Comparison of ENCODE assay signal across 1 cellular context in the genomic region with DNA sequence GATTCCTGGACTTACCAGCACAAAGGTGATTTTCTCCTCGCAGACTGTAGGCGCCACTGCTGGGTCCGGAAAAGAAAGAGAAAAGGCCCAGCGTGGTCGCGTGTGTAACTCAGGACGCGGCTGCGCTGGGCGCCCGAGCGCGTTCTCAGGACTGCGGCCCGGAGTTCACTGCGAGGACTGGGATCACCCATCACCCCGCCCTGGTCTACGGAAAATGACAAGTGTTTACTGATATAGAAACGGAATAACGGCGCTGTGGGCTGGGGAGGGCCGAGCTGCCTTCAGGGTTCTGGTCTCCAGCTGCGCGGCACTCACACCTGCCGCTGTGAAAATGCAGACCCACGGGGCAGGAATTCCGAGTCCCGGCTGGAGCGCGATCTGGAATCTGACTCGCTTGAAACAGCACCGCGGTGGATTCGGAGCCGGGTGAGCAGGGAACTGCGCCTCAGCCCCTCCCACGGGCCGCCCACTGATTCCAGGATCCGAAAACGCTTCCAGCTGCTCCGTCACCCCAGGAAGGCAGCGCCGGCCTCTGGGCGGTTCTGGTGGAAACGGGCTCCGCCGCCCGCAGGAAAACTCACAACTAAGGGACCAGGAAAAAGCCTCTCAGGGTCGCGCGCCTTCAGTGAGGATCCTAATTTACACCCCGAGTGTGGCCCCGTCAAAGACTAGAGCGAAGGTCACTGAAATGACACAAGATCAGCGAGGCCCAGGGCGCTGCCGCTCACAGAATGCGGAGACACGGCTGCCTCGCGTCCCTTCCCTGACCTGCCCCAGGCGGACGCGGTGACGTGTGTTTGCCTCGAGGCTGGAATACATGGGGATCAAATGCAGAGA.
TF ChIP-seq lines count a peak whose summit lies in the region.

No MANE protein-coding gene starts in this region.

TF ChIP-seq in HepG2, 621 proteins besides CTCF, POLR2A, EP300 and RAD21 (continued from another document):
- TF ChIP-seq, protein P1, sequence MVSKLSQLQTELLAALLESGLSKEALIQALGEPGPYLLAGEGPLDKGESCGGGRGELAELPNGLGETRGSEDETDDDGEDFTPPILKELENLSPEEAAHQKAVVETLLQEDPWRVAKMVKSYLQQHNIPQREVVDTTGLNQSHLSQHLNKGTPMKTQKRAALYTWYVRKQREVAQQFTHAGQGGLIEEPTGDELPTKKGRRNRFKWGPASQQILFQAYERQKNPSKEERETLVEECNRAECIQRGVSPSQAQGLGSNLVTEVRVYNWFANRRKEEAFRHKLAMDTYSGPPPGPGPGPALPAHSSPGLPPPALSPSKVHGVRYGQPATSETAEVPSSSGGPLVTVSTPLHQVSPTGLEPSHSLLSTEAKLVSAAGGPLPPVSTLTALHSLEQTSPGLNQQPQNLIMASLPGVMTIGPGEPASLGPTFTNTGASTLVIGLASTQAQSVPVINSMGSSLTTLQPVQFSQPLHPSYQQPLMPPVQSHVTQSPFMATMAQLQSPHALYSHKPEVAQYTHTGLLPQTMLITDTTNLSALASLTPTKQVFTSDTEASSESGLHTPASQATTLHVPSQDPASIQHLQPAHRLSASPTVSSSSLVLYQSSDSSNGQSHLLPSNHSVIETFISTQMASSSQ (IDR thresholded peaks at IDR 0.05; ENCODE audit: low read depth): no peak
- TF ChIP-seq, protein P1 (CRISPR knock-in tag; IDR thresholded peaks at IDR 0.05; ENCODE audit: borderline replicate concordance): peak; percentile 51; the same call in 1 of the 2 replicates
- 0 out of 2 replicates have a peak, but pooled peaks have one; percentile 60 for TF ChIP-seq ZIK1 (CRISPR knock-in tag; IDR thresholded peaks at IDR 0.05; ENCODE audit: borderline replicate concordance, low read depth)
- peak; percentile 89 for TF ChIP-seq RXRA (CRISPR knock-in tag; IDR thresholded peaks at IDR 0.05)
- 0 out of 2 replicates have a peak, but pooled peaks have one; percentile 32 for TF ChIP-seq FOXO1 (CRISPR knock-in tag; IDR thresholded peaks at IDR 0.05)
- TF ChIP-seq SUZ12 (IDR thresholded peaks at IDR 0.05; ENCODE audit: low read depth, low read length): no peak
- TF ChIP-seq ZNF569 (CRISPR knock-in tag; IDR thresholded peaks at IDR 0.05; ENCODE audit: borderline replicate concordance): no peak
- peak; percentile 89 for TF ChIP-seq ZNF598 (CRISPR knock-in tag; IDR thresholded peaks at IDR 0.05; ENCODE audit: borderline replicate concordance)
- TF ChIP-seq, protein P2, sequence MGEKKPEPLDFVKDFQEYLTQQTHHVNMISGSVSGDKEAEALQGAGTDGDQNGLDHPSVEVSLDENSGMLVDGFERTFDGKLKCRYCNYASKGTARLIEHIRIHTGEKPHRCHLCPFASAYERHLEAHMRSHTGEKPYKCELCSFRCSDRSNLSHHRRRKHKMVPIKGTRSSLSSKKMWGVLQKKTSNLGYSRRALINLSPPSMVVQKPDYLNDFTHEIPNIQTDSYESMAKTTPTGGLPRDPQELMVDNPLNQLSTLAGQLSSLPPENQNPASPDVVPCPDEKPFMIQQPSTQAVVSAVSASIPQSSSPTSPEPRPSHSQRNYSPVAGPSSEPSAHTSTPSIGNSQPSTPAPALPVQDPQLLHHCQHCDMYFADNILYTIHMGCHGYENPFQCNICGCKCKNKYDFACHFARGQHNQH (CRISPR knock-in tag; IDR thresholded peaks at IDR 0.05): peak; percentile 70; the same call in 1 of the 2 replicates
- 0 out of 2 replicates have a peak, but pooled peaks have one; percentile 20 for TF ChIP-seq ZNF362 (CRISPR knock-in tag; IDR thresholded peaks at IDR 0.05; ENCODE audit: borderline replicate concordance)
- TF ChIP-seq ZNF652 (CRISPR knock-in tag; IDR thresholded peaks at IDR 0.05; ENCODE audit: borderline replicate concordance, low read depth): 0 out of 2 replicates have a peak, but pooled peaks have one; percentile 17
- no peak for TF ChIP-seq BCLAF1 (IDR thresholded peaks at IDR 0.05)
- TF ChIP-seq ESRRA (CRISPR knock-in tag; IDR thresholded peaks at IDR 0.05; ENCODE audit: low read depth): peak; percentile 29; the same call in 1 of the 2 replicates
- TF ChIP-seq, protein P3, sequence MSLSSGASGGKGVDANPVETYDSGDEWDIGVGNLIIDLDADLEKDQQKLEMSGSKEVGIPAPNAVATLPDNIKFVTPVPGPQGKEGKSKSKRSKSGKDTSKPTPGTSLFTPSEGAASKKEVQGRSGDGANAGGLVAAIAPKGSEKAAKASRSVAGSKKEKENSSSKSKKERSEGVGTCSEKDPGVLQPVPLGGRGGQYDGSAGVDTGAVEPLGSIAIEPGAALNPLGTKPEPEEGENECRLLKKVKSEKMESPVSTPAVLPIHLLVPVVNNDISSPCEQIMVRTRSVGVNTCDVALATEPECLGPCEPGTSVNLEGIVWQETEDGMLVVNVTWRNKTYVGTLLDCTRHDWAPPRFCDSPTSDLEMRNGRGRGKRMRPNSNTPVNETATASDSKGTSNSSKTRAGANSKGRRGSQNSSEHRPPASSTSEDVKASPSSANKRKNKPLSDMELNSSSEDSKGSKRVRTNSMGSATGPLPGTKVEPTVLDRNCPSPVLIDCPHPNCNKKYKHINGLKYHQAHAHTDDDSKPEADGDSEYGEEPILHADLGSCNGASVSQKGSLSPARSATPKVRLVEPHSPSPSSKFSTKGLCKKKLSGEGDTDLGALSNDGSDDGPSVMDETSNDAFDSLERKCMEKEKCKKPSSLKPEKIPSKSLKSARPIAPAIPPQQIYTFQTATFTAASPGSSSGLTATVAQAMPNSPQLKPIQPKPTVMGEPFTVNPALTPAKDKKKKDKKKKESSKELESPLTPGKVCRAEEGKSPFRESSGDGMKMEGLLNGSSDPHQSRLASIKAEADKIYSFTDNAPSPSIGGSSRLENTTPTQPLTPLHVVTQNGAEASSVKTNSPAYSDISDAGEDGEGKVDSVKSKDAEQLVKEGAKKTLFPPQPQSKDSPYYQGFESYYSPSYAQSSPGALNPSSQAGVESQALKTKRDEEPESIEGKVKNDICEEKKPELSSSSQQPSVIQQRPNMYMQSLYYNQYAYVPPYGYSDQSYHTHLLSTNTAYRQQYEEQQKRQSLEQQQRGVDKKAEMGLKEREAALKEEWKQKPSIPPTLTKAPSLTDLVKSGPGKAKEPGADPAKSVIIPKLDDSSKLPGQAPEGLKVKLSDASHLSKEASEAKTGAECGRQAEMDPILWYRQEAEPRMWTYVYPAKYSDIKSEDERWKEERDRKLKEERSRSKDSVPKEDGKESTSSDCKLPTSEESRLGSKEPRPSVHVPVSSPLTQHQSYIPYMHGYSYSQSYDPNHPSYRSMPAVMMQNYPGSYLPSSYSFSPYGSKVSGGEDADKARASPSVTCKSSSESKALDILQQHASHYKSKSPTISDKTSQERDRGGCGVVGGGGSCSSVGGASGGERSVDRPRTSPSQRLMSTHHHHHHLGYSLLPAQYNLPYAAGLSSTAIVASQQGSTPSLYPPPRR (CRISPR knock-in tag; IDR thresholded peaks at IDR 0.05; ENCODE audit: borderline replicate concordance): no peak
- TF ChIP-seq ZFP1 (CRISPR knock-in tag; IDR thresholded peaks at IDR 0.05): no peak
- TF ChIP-seq, protein P4, sequence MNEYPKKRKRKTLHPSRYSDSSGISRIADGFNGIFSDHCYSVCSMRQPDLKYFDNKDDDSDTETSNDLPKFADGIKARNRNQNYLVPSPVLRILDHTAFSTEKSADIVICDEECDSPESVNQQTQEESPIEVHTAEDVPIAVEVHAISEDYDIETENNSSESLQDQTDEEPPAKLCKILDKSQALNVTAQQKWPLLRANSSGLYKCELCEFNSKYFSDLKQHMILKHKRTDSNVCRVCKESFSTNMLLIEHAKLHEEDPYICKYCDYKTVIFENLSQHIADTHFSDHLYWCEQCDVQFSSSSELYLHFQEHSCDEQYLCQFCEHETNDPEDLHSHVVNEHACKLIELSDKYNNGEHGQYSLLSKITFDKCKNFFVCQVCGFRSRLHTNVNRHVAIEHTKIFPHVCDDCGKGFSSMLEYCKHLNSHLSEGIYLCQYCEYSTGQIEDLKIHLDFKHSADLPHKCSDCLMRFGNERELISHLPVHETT (CRISPR knock-in tag; conservative IDR thresholded peaks at IDR 0.05): no peak
- TF ChIP-seq ZNF530 (CRISPR knock-in tag; IDR thresholded peaks at IDR 0.05; ENCODE audit: low read depth): no peak
- TF ChIP-seq, protein P5, sequence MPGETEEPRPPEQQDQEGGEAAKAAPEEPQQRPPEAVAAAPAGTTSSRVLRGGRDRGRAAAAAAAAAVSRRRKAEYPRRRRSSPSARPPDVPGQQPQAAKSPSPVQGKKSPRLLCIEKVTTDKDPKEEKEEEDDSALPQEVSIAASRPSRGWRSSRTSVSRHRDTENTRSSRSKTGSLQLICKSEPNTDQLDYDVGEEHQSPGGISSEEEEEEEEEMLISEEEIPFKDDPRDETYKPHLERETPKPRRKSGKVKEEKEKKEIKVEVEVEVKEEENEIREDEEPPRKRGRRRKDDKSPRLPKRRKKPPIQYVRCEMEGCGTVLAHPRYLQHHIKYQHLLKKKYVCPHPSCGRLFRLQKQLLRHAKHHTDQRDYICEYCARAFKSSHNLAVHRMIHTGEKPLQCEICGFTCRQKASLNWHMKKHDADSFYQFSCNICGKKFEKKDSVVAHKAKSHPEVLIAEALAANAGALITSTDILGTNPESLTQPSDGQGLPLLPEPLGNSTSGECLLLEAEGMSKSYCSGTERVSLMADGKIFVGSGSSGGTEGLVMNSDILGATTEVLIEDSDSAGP (CRISPR knock-in tag; IDR thresholded peaks at IDR 0.05; ENCODE audit: borderline replicate concordance): peak; percentile 59; the same call in 1 of the 2 replicates
- TF ChIP-seq, protein P6, sequence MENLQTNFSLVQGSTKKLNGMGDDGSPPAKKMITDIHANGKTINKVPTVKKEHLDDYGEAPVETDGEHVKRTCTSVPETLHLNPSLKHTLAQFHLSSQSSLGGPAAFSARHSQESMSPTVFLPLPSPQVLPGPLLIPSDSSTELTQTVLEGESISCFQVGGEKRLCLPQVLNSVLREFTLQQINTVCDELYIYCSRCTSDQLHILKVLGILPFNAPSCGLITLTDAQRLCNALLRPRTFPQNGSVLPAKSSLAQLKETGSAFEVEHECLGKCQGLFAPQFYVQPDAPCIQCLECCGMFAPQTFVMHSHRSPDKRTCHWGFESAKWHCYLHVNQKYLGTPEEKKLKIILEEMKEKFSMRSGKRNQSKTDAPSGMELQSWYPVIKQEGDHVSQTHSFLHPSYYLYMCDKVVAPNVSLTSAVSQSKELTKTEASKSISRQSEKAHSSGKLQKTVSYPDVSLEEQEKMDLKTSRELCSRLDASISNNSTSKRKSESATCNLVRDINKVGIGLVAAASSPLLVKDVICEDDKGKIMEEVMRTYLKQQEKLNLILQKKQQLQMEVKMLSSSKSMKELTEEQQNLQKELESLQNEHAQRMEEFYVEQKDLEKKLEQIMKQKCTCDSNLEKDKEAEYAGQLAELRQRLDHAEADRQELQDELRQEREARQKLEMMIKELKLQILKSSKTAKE (CRISPR knock-in tag; IDR thresholded peaks at IDR 0.05; ENCODE audit: borderline replicate concordance): no peak
- no peak for TF ChIP-seq ZNF33A (CRISPR knock-in tag; IDR thresholded peaks at IDR 0.05; ENCODE audit: borderline replicate concordance)
- TF ChIP-seq FOSL1 (CRISPR knock-in tag; IDR thresholded peaks at IDR 0.05; ENCODE audit: borderline replicate concordance): no peak
- TF ChIP-seq AGO1 (IDR thresholded peaks at IDR 0.05; ENCODE audit: low read depth, low read length, poor library complexity, severe bottlenecking): peak; percentile 43
TF ChIP-seq in HepG2: peak in this region for 305.
